Comparison of ENCODE assay signal across 11 cellular contexts in genomic region chr5:43400082-43400481, GRCh38. TPM values are rescaled to one million over a fixed set of nuclear protein-coding genes. Genes with fewer than 3 reads are reported as not detected.
DNase-seq lines count a peak whose midpoint lies in the region; ATAC-seq lines count a peak whose summit lies in the region.
"Had no signal": no experiment of that assay in that cellular context is flagged by ENCODE, and none has a peak within 500 bp of the region (broad histone marks: within the 10 kb centered on the region; RNA-seq: fewer than 3 reads in every experiment).

No MANE protein-coding gene starts in this region.

- DNase-seq in EH (ENCODE audit: low read depth) (peak; percentile 16), NCI-H69 (lab: John Stamatoyannopoulos, UW) (peak; percentile 45), dedifferentiated amniotic fluid mesenchymal stem cell (ENCODE audit: extremely low spot score) (peak; percentile 25), myocyte (ENCODE audit: low read depth) (peak; percentile 18), SHP77 treated with DMSO at 0.1 percent for 48 hours (lab: John Stamatoyannopoulos, UW) (no peak), SHP77 (lab: John Stamatoyannopoulos, UW) (no peak)
- DNase-seq: DMS79, H9, natural killer cell had no signal

- ATAC-seq in HG02885 (IDR thresholded peaks at IDR 0.05; ENCODE audit: poor library complexity, unreplicated experiment), result no peak
- ATAC-seq: natural killer cell had no signal

RNA-seq across cellular contexts. Expression of gene CCL28, which starts 12.1 kb away (rescaled TPM):
- total RNA-seq in myocyte, result 0.05 and 0.43 TPM in 2 replicates
- polyA plus RNA-seq in myocyte (2012), result 1.1 TPM
- total RNA-seq: H9 had no signal
- polyA plus RNA-seq: smooth muscle cell had no signal

Comparison
In these comparisons a context has a peak if more than half of its experiments do, and no peak if none do; other contexts are left out.
1. DNase-seq: peak in EH (single experiment), NCI-H69 (single experiment), dedifferentiated amniotic fluid mesenchymal stem cell (single experiment) and myocyte (single experiment); none in SHP77 treated with DMSO at 0.1 percent for 48 hours (single experiment) and SHP77 (0 of 2).